Comparison of ENCODE assay signal across 8 cellular contexts in the genomic region with DNA sequence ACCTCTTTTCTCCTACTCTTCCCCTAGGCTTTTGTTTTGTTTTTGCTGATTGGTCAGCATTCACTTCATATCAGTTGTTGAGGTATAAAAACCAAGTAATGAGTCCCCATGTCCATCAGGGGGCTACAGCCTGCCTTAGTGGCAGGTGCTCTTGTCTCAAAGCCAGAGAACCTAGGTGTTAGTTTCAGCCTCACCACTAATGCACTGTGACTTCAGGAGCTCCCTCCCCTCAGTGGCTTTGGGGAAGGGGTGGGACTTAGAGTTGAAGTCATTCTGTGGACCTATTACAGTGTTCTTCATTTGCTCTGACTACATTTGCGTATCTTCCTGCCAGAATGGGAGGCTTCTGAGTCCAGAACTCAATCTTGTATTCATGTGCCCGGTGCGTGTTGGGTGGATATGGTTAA. TPM values are rescaled to one million over a fixed set of nuclear protein-coding genes. Genes with fewer than 3 reads are reported as not detected.
DNase-seq lines count a peak whose midpoint lies in the region; ATAC-seq and TF ChIP-seq lines count a peak whose summit lies in the region.

No MANE protein-coding gene starts in this region.

- ATAC-seq in GM19455 (IDR thresholded peaks at IDR 0.05; ENCODE audit: unreplicated experiment) = peak; percentile 100
- peak; percentile 99 for ATAC-seq in HG03378 (IDR thresholded peaks at IDR 0.05; ENCODE audit: unreplicated experiment)
- ATAC-seq in activated T-cell treated with anti-CD3 and anti-CD28 coated beads, Interleukin-2, amount 50 U/mL, for 4 hours = peak; percentile 99 to 100

- peaks cover 6% of the 10 kb centered on the region for H3K36me3 Mint-ChIP-seq in activated T-cell treated with anti-CD3 and anti-CD28 coated beads, Interleukin-2, amount 50 U/mL, for 4 hours (ENCODE audit: insufficient read depth)

- no peak for TF ChIP-seq POLR2A in suprapubic skin (IDR thresholded peaks at IDR 0.05)

- 92% methylated on average over 3 of the region's 3 CpGs for WGBS in suprapubic skin

- no peak for TF ChIP-seq EP300 in suprapubic skin (IDR thresholded peaks at IDR 0.05)

- TF ChIP-seq CTCF in GM12875 (IDR thresholded peaks at IDR 0.05; ENCODE audit: borderline replicate concordance, insufficient read depth, low read depth, low read length) (peak; percentile 55; the same call in 1 of the 2 replicates), suprapubic skin (IDR thresholded peaks at IDR 0.05) (no peak)

- no peak for DNase-seq in activated T-cell treated with anti-CD3 and anti-CD28 coated beads, Interleukin-2, amount 50 U/mL, for 4 hours
- DNase-seq in stimulated activated CD8-positive, alpha-beta memory T cell treated with anti-CD3 and anti-CD28 coated beads, Interleukin-7, amount 100 ng/mL, for 48 hours (ENCODE audit: extremely low read depth in 1 of 2, low read depth in 1 of 2) = peak; percentile 11 to 37
- DNase-seq in NCI-H226 (no peak), suprapubic skin (ENCODE audit: low spot score in 2 of 2) (no peak), activated gamma-delta T cell treated with Interleukin-2 at 50 U/mL for 16 hours (no peak)

- H3K9me3 Mint-ChIP-seq in activated T-cell treated with anti-CD3 and anti-CD28 coated beads, Interleukin-2, amount 50 U/mL, for 4 hours = peaks cover 7% of the 10 kb centered on the region

- peaks cover 51% of the 10 kb centered on the region for H3K4me1 Mint-ChIP-seq in activated T-cell treated with anti-CD3 and anti-CD28 coated beads, Interleukin-2, amount 50 U/mL, for 4 hours (ENCODE audit: low read depth)

- no peaks in the 10 kb centered on the region for H3K27me3 Mint-ChIP-seq in activated T-cell treated with anti-CD3 and anti-CD28 coated beads, Interleukin-2, amount 50 U/mL, for 4 hours (ENCODE audit: low read depth)

- H3K27me3 ChIP-seq in suprapubic skin = no peaks in the 10 kb centered on the region

- no peak overlapping the region for H3K4me3 Mint-ChIP-seq in activated T-cell treated with anti-CD3 and anti-CD28 coated beads, Interleukin-2, amount 50 U/mL, for 4 hours

- H3K4me1 ChIP-seq in suprapubic skin = peaks cover 15% of the 10 kb centered on the region

- no peaks in the 10 kb centered on the region for H3K36me3 ChIP-seq in suprapubic skin

- H3K9me3 ChIP-seq in suprapubic skin = no peaks in the 10 kb centered on the region

- H3K4me3 ChIP-seq in GM12875 (ENCODE audit: low read depth, low read length) (no peak overlapping the region), suprapubic skin (no peak overlapping the region)

- H3K27ac ChIP-seq in suprapubic skin = no peak overlapping the region

RNA-seq across cellular contexts. Expression of gene NR2C2, which starts 41.6 kb away (rescaled TPM):
- total RNA-seq in activated T-cell treated with anti-CD3 and anti-CD28 coated beads, Interleukin-2, amount 50 U/mL, for 4 hours = 10 to 100 TPM; 36.5 to 39.0 (median 38.8) TPM
- 10 to 100 TPM; 33.3 to 91.6 (median 51.5) TPM for total RNA-seq in suprapubic skin

Comparison
In these comparisons a context has a peak if more than half of its experiments do, and no peak if none do; other contexts are left out.
1. DNase-seq: peak in stimulated activated CD8-positive, alpha-beta memory T cell treated with anti-CD3 and anti-CD28 coated beads, Interleukin-7, amount 100 ng/mL, for 48 hours (2 of 2); none in activated T-cell treated with anti-CD3 and anti-CD28 coated beads, Interleukin-2, amount 50 U/mL, for 4 hours (single experiment), NCI-H226 (single experiment), suprapubic skin (0 of 2) and activated gamma-delta T cell treated with Interleukin-2 at 50 U/mL for 16 hours (single experiment).
2. Peak in every context shown above with its lines, with median percentiles within 50 percentile points of each other: ATAC-seq.